10 cellular contexts compared by ENCODE assay signal in genomic region chr1:43550598-43551246, GRCh38. TPM values are rescaled to one million over a fixed set of nuclear protein-coding genes. Genes with fewer than 3 reads are reported as not detected.
DNase-seq lines count a peak whose midpoint lies in the region; ATAC-seq, FAIRE-seq and TF ChIP-seq lines count a peak whose summit lies in the region.
"Had no signal": no experiment of that assay in that cellular context is flagged by ENCODE, and none has a peak within 500 bp of the region (broad histone marks: within the 10 kb centered on the region; RNA-seq: fewer than 3 reads in every experiment).

No MANE protein-coding gene starts in this region.

- no peak overlapping the region for H2AFZ ChIP-seq in astrocyte (ENCODE audit: low read depth, low read length)

- peaks cover 7% of the 10 kb centered on the region for H3K36me3 ChIP-seq in astrocyte (ENCODE audit: insufficient read depth, low read length)
- peaks cover 8% of the 10 kb centered on the region for H3K36me3 ChIP-seq in suprapubic skin
- H3K36me3 ChIP-seq: right atrium auricular region had no signal

- H3K9me3 ChIP-seq in astrocyte (ENCODE audit: insufficient read depth, low read depth, low read length) (no peaks in the 10 kb centered on the region), suprapubic skin (no peaks in the 10 kb centered on the region)
- H3K9me3 ChIP-seq: HAP-1, right atrium auricular region had no signal

- peaks cover 12% of the 10 kb centered on the region for H3K4me1 Mint-ChIP-seq in activated CD4-positive, alpha-beta T cell treated with anti-CD3 and anti-CD28 coated beads, Interleukin-2, amount 10 ng/mL, durations not matched to agents 7 days and 5 days
- H3K4me1 Mint-ChIP-seq in astrocyte (ENCODE audit: low read depth, unreplicated experiment), result peaks cover 37% of the 10 kb centered on the region

- H3K27ac ChIP-seq in astrocyte (ENCODE audit: low read depth, low read length), result no peak overlapping the region
- peak overlapping the region; percentile 77 for H3K27ac ChIP-seq in suprapubic skin
- H3K27ac ChIP-seq: right atrium auricular region had no signal

- ATAC-seq in left colon, result peak; percentile 13

- H4K20me1 ChIP-seq in astrocyte (ENCODE audit: insufficient read depth, low read length), result peaks cover 63% of the 10 kb centered on the region

- DNase-seq in activated CD4-positive, alpha-beta T cell treated with anti-CD3 and anti-CD28 coated beads, Interleukin-2, amount 10 ng/mL, durations not matched to agents 7 days and 5 days, result no peak
- no peak for DNase-seq in activated CD4-positive, alpha-beta T cell treated with anti-CD3 and anti-CD28 coated beads for 1 hour
- no peak for DNase-seq in astrocyte (ENCODE audit: low read depth)
- peak in 1 of 2 donors; percentile 24 for DNase-seq in left colon
- no peak for DNase-seq in suprapubic skin (ENCODE audit: low spot score in 2 of 2)
- DNase-seq in NCI-H1048 (lab: John Stamatoyannopoulos, UW), result no peak
- no peak for DNase-seq in cerebellum (ENCODE audit: low spot score)
- DNase-seq in SHP77 treated with DMSO at 0.1 percent for 48 hours (lab: John Stamatoyannopoulos, UW), result no peak

- WGBS in suprapubic skin, result 61% methylated on average over 15 of the region's 15 CpGs

- POLR2A ChIA-PET in activated CD4-positive, alpha-beta T cell treated with anti-CD3 and anti-CD28 coated beads, Interleukin-2, amount 10 ng/mL, durations not matched to agents 7 days and 5 days (lab: Charles Lee), result no interaction called here

- TF ChIP-seq POLR2A in suprapubic skin (IDR thresholded peaks at IDR 0.05), result no peak

- no peak overlapping the region for H3K4me2 ChIP-seq in astrocyte (ENCODE audit: low read length)

- H3K9me3 Mint-ChIP-seq in activated CD4-positive, alpha-beta T cell treated with anti-CD3 and anti-CD28 coated beads, Interleukin-2, amount 10 ng/mL, durations not matched to agents 7 days and 5 days, result no peaks in the 10 kb centered on the region
- peaks cover 2% of the 10 kb centered on the region for H3K9me3 Mint-ChIP-seq in astrocyte (ENCODE audit: unreplicated experiment)

- H3K4me3 ChIP-seq in astrocyte (ENCODE audit: insufficient read depth, low read depth, low read length), result no peak overlapping the region
- peak overlapping the region; percentile 23 for H3K4me3 ChIP-seq in suprapubic skin
- H3K4me3 ChIP-seq: HAP-1 had no signal

- TF ChIP-seq CTCF in astrocyte (IDR thresholded peaks at IDR 0.05; ENCODE audit: insufficient read depth, low read depth, low read length) (no peak), suprapubic skin (IDR thresholded peaks at IDR 0.05) (no peak)

- no peak overlapping the region for H3K27ac Mint-ChIP-seq in activated CD4-positive, alpha-beta T cell treated with anti-CD3 and anti-CD28 coated beads, Interleukin-2, amount 10 ng/mL, durations not matched to agents 7 days and 5 days
- H3K27ac Mint-ChIP-seq in astrocyte (ENCODE audit: unreplicated experiment), result peak overlapping the region; percentile 91

- H3K27me3 ChIP-seq in astrocyte (ENCODE audit: insufficient read depth, low read length) (no peaks in the 10 kb centered on the region), suprapubic skin (no peaks in the 10 kb centered on the region)
- H3K27me3 ChIP-seq: right atrium auricular region had no signal

- H3K27me3 Mint-ChIP-seq in activated CD4-positive, alpha-beta T cell treated with anti-CD3 and anti-CD28 coated beads, Interleukin-2, amount 10 ng/mL, durations not matched to agents 7 days and 5 days, result peaks cover 9% of the 10 kb centered on the region
- no peaks in the 10 kb centered on the region for H3K27me3 Mint-ChIP-seq in astrocyte (ENCODE audit: low read depth, unreplicated experiment)

- no peak for TF ChIP-seq EP300 in suprapubic skin (IDR thresholded peaks at IDR 0.05)

- FAIRE-seq in astrocyte (lab: Jason Lieb, UNC), result no peak

- no peak overlapping the region for H3K9ac ChIP-seq in astrocyte (ENCODE audit: low read length)

- H3K4me3 Mint-ChIP-seq in activated CD4-positive, alpha-beta T cell treated with anti-CD3 and anti-CD28 coated beads, Interleukin-2, amount 10 ng/mL, durations not matched to agents 7 days and 5 days, result peak overlapping the region; percentile 17
- peak overlapping the region; percentile 70 for H3K4me3 Mint-ChIP-seq in astrocyte (ENCODE audit: unreplicated experiment)

- intact Hi-C loops in left colon (cut with DNase I, micrococcal nuclease), result no loop called here

- no peaks in the 10 kb centered on the region for H3K36me3 Mint-ChIP-seq in activated CD4-positive, alpha-beta T cell treated with anti-CD3 and anti-CD28 coated beads, Interleukin-2, amount 10 ng/mL, durations not matched to agents 7 days and 5 days (ENCODE audit: low read depth)
- peaks cover 28% of the 10 kb centered on the region for H3K36me3 Mint-ChIP-seq in astrocyte (ENCODE audit: low read depth, unreplicated experiment)

- CTCF ChIA-PET in activated CD4-positive, alpha-beta T cell treated with anti-CD3 and anti-CD28 coated beads, Interleukin-2, amount 10 ng/mL, durations not matched to agents 7 days and 5 days (lab: Charles Lee), result interaction anchor here (0.8 to 1.6 kb wide), 5 partner anchors 8 to 395 kb away, joined by 3 to 6 read pairs (median 3); partner anchors contain the start of gene PTPRF

- H3K4me1 ChIP-seq in astrocyte (ENCODE audit: insufficient read depth, low read length) (peaks cover under 1% of the 10 kb centered on the region), suprapubic skin (peaks cover 79% of the 10 kb centered on the region)
- H3K4me1 ChIP-seq: HAP-1 had no signal

- H3K79me2 ChIP-seq in astrocyte (ENCODE audit: insufficient read depth, low read length), result no peaks in the 10 kb centered on the region

RNA-seq across cellular contexts. Expression of gene PTPRF, which starts 20.0 kb away (rescaled TPM):
- under 1 TPM; 0.37 to 0.42 TPM for total RNA-seq in activated CD4-positive, alpha-beta T cell treated with anti-CD3 and anti-CD28 coated beads, Interleukin-2, amount 10 ng/mL, durations not matched to agents 7 days and 5 days
- 231 and 275 TPM in 2 replicates for total RNA-seq in astrocyte
- total RNA-seq in left colon, result 100 to 1,000 TPM; 514 to 671 TPM
- total RNA-seq in suprapubic skin, result 100 to 1,000 TPM; 209 to 373 (median 289) TPM
- 75.7 TPM for total RNA-seq in cerebellum

Comparison
In these comparisons a context has a peak if more than half of its experiments do, and no peak if none do; other contexts are left out.
1. RNA of gene PTPRF, which starts 20.0 kb away (total RNA-seq): 514 to 671 TPM in left colon, 209 to 373 TPM in suprapubic skin, 231 to 275 TPM in astrocyte and 75.7 TPM in cerebellum (single experiment); 0.37 to 0.42 TPM in activated CD4-positive, alpha-beta T cell treated with anti-CD3 and anti-CD28 coated beads, Interleukin-2, amount 10 ng/mL, durations not matched to agents 7 days and 5 days; every median in the first group is over 10 times any median in the second.